1 cellular context compared by ENCODE assay signal in genomic region chr17:29565643-29566472, GRCh38.
A peak's percentile ranks its signal among the peaks of the same experiment; 100 is the strongest.
TF ChIP-seq lines count a peak whose summit lies in the region.

No MANE protein-coding gene starts in this region.

TF ChIP-seq in HepG2, 621 proteins besides CTCF, POLR2A, EP300 and RAD21 (continued from another document and continues in another):
- no peak for TF ChIP-seq ZKSCAN1 (IDR thresholded peaks at IDR 0.05; ENCODE audit: low read length)
- TF ChIP-seq MNT (IDR thresholded peaks at IDR 0.05): no peak
- no peak for TF ChIP-seq ETS1 (CRISPR knock-in tag; IDR thresholded peaks at IDR 0.05)
- no peak for TF ChIP-seq ZEB1 (IDR thresholded peaks at IDR 0.05; ENCODE audit: insufficient replicate concordance, low read depth)
- TF ChIP-seq ZNF7 (CRISPR knock-in tag; IDR thresholded peaks at IDR 0.05): no peak
- no peak for TF ChIP-seq RORA (CRISPR knock-in tag; IDR thresholded peaks at IDR 0.05)
- TF ChIP-seq ZFAT (CRISPR knock-in tag; conservative IDR thresholded peaks at IDR 0.05): no peak
- TF ChIP-seq THRA (CRISPR knock-in tag; IDR thresholded peaks at IDR 0.05; ENCODE audit: borderline replicate concordance): no peak
- TF ChIP-seq ZFY (CRISPR knock-in tag; IDR thresholded peaks at IDR 0.05): no peak; the same call in 1 of the 2 replicates
- TF ChIP-seq KAT7 (CRISPR knock-in tag; IDR thresholded peaks at IDR 0.05; ENCODE audit: borderline replicate concordance): no peak; the same call in 1 of the 2 replicates
- TF ChIP-seq SRSF1 (optimal IDR thresholded peaks at IDR 0.05; ENCODE audit: low read depth, low read length): no peak
- peak; percentile 77 for TF ChIP-seq ZNF709 (CRISPR knock-in tag; IDR thresholded peaks at IDR 0.05)
- TF ChIP-seq ZMAT3 (CRISPR knock-in tag; conservative IDR thresholded peaks at IDR 0.05): no peak; the same call in 1 of the 2 replicates
- no peak; the same call in 1 of the 2 replicates for TF ChIP-seq NFYB (CRISPR knock-in tag; IDR thresholded peaks at IDR 0.05)
- no peak; the same call in 1 of the 2 replicates for TF ChIP-seq ZBTB39 (CRISPR knock-in tag; IDR thresholded peaks at IDR 0.05)
- TF ChIP-seq ZNF280D (CRISPR knock-in tag; IDR thresholded peaks at IDR 0.05): 0 out of 2 replicates have a peak, but pooled peaks have one; percentile 18
- no peak for TF ChIP-seq MATR3 (CRISPR knock-in tag; IDR thresholded peaks at IDR 0.05)
- TF ChIP-seq NFYC (CRISPR knock-in tag; IDR thresholded peaks at IDR 0.05): no peak
- TF ChIP-seq MXD1 (CRISPR knock-in tag; IDR thresholded peaks at IDR 0.05): peak; percentile 78; the same call in 1 of the 2 replicates
- no peak for TF ChIP-seq PCBP1 (IDR thresholded peaks at IDR 0.05; ENCODE audit: borderline replicate concordance, low read depth, low read length)
- TF ChIP-seq SMAD1 (CRISPR knock-in tag; IDR thresholded peaks at IDR 0.05; ENCODE audit: borderline replicate concordance, low read depth): no peak
- no peak for TF ChIP-seq ZNF558 (CRISPR knock-in tag; IDR thresholded peaks at IDR 0.05; ENCODE audit: borderline replicate concordance)
- no peak; the same call in 1 of the 2 replicates for TF ChIP-seq ZNF276 (CRISPR knock-in tag; IDR thresholded peaks at IDR 0.05; ENCODE audit: low read depth)
- TF ChIP-seq HNRNPH1 (optimal IDR thresholded peaks at IDR 0.05; ENCODE audit: low read depth, low read length): no peak
- TF ChIP-seq ZMYM3 (CRISPR knock-in tag; IDR thresholded peaks at IDR 0.05): no peak
- TF ChIP-seq ETV5 (CRISPR knock-in tag; IDR thresholded peaks at IDR 0.05; ENCODE audit: borderline replicate concordance): peak; percentile 25; the same call in 1 of the 2 replicates
- no peak; the same call in 1 of the 2 replicates for TF ChIP-seq ZNF292 (CRISPR knock-in tag; IDR thresholded peaks at IDR 0.05; ENCODE audit: borderline replicate concordance, low read depth)
- no peak for TF ChIP-seq ELF3 (CRISPR knock-in tag; IDR thresholded peaks at IDR 0.05)
- TF ChIP-seq ZNF446 (CRISPR knock-in tag; IDR thresholded peaks at IDR 0.05): 0 out of 2 replicates have a peak, but pooled peaks have one; percentile 38
- no peak for TF ChIP-seq SRY (CRISPR knock-in tag; IDR thresholded peaks at IDR 0.05)
- TF ChIP-seq HBP1 (CRISPR knock-in tag; IDR thresholded peaks at IDR 0.05; ENCODE audit: low read depth): no peak
- peak; percentile 10 for TF ChIP-seq ZNF407 (CRISPR knock-in tag; IDR thresholded peaks at IDR 0.05; ENCODE audit: not compliant biosample characterization)
- TF ChIP-seq ZSCAN12 (CRISPR knock-in tag; IDR thresholded peaks at IDR 0.05): no peak
- no peak for TF ChIP-seq MED13 (CRISPR knock-in tag; IDR thresholded peaks at IDR 0.05)
- TF ChIP-seq NFATC3 (CRISPR knock-in tag; IDR thresholded peaks at IDR 0.05): no peak
- TF ChIP-seq HCFC1 (IDR thresholded peaks at IDR 0.05; ENCODE audit: low read depth, low read length): no peak
- TF ChIP-seq MEF2D (CRISPR knock-in tag; IDR thresholded peaks at IDR 0.05): no peak
- TF ChIP-seq NFE2L1 (CRISPR knock-in tag; IDR thresholded peaks at IDR 0.05; ENCODE audit: borderline replicate concordance): no peak
